Comparison of ENCODE assay signal across 9 cellular contexts in genomic region chr4:80036949-80037348, GRCh38. TPM values are rescaled to one million over a fixed set of nuclear protein-coding genes. Genes with fewer than 3 reads are reported as not detected.
DNase-seq lines count a peak whose midpoint lies in the region; ATAC-seq and TF ChIP-seq lines count a peak whose summit lies in the region.
"Had no signal": no experiment of that assay in that cellular context is flagged by ENCODE, and none has a peak within 500 bp of the region (broad histone marks: within the 10 kb centered on the region; RNA-seq: fewer than 3 reads in every experiment).

No MANE protein-coding gene starts in this region.

- peaks cover 11% of the 10 kb centered on the region for H3K4me1 Mint-ChIP-seq in dendritic cell treated with granulocyte-macrophage colony-stimulating factor and Interleukin-4, amounts not matched to agents 40 ng/mL and 50 ng/mL, for 4 days (ENCODE audit: low read depth)
- peaks cover 20% of the 10 kb centered on the region in 2 donors for H3K4me1 Mint-ChIP-seq in natural killer cell

- H3K9me2 ChIP-seq in MM.1S (replicated peaks; ENCODE audit: insufficient read depth, low read length), result no peaks in the 10 kb centered on the region

- H4K20me1 ChIP-seq in MM.1S (ENCODE audit: insufficient read depth, low read length), result no peaks in the 10 kb centered on the region

- no peaks in the 10 kb centered on the region for H3K9me3 Mint-ChIP-seq in dendritic cell treated with granulocyte-macrophage colony-stimulating factor and Interleukin-4, amounts not matched to agents 40 ng/mL and 50 ng/mL, for 4 days
- H3K9me3 Mint-ChIP-seq in natural killer cell, result no peaks in the 10 kb centered on the region

- H3K36me3 Mint-ChIP-seq in dendritic cell treated with granulocyte-macrophage colony-stimulating factor and Interleukin-4, amounts not matched to agents 40 ng/mL and 50 ng/mL, for 4 days (ENCODE audit: low read depth), result peaks cover 51% of the 10 kb centered on the region
- H3K36me3 Mint-ChIP-seq in natural killer cell, result no peaks in the 10 kb centered on the region

- H3K4me3 ChIP-seq in AG10803 (ENCODE audit: low read length) (peak overlapping the region; percentile 36), MM.1S (ENCODE audit: low read length) (no peak overlapping the region)

- H2AFZ ChIP-seq in MM.1S (ENCODE audit: low read length), result peak overlapping the region; percentile 56

- peaks cover 5% of the 10 kb centered on the region; the same call in 1 of the 2 replicates for H3K4me1 ChIP-seq in MM.1S (ENCODE audit: low read length)

- no peak overlapping the region for H3K9ac ChIP-seq in MM.1S (ENCODE audit: low read length)

- ATAC-seq in natural killer cell, result no peak
- ATAC-seq in GM21786 (IDR thresholded peaks at IDR 0.05; ENCODE audit: unreplicated experiment), result no peak

- H3K27ac Mint-ChIP-seq in dendritic cell treated with granulocyte-macrophage colony-stimulating factor and Interleukin-4, amounts not matched to agents 40 ng/mL and 50 ng/mL, for 4 days, result peak overlapping the region; percentile 68
- H3K27ac Mint-ChIP-seq in natural killer cell, result peak overlapping the region; percentile 65 to 70

- H3K79me2 ChIP-seq in MM.1S (ENCODE audit: low read length), result no peaks in the 10 kb centered on the region

- no peaks in the 10 kb centered on the region for H3K27me3 Mint-ChIP-seq in dendritic cell treated with granulocyte-macrophage colony-stimulating factor and Interleukin-4, amounts not matched to agents 40 ng/mL and 50 ng/mL, for 4 days
- H3K27me3 Mint-ChIP-seq in natural killer cell (ENCODE audit: low read depth in 2 of 2), result no peaks in the 10 kb centered on the region

- no peaks in the 10 kb centered on the region for H3K9me3 ChIP-seq in MM.1S (replicated peaks; ENCODE audit: insufficient read depth, low read length)

- DNase-seq in AG10803 (ENCODE audit: low read depth) (peak; percentile 91), MM.1S (no peak), natural killer cell (no peak), mesenteric fat pad (ENCODE audit: low spot score) (no peak), NCI-H82 (lab: John Stamatoyannopoulos, UW) (no peak), DMS153 treated with DMSO at 0.1 percent for 48 hours (lab: John Stamatoyannopoulos, UW; ENCODE audit: unreplicated experiment) (no peak)
- DNase-seq: NCI-H510A had no signal

- H3K4me3 Mint-ChIP-seq in dendritic cell treated with granulocyte-macrophage colony-stimulating factor and Interleukin-4, amounts not matched to agents 40 ng/mL and 50 ng/mL, for 4 days, result peak overlapping the region; percentile 17
- H3K4me3 Mint-ChIP-seq in natural killer cell, result peak overlapping the region; percentile 33

- no peaks in the 10 kb centered on the region for H3F3A ChIP-seq in MM.1S (ENCODE audit: insufficient read depth, low read length)

- H3K36me3 ChIP-seq in MM.1S (replicated peaks; ENCODE audit: insufficient read depth, low read length), result no peaks in the 10 kb centered on the region

- peak overlapping the region; percentile 28; the same call in 1 of the 2 replicates for H3K4me2 ChIP-seq in MM.1S (ENCODE audit: low read depth, low read length)

- H3K27ac ChIP-seq in MM.1S (ENCODE audit: low read length), result no peak overlapping the region

- TF ChIP-seq CTCF in AG10803 (conservative IDR thresholded peaks at IDR 0.05; ENCODE audit: low read length), result no peak
- TF ChIP-seq CTCF in MM.1S (IDR thresholded peaks at IDR 0.05; ENCODE audit: low read length), result no peak
- TF ChIP-seq CTCF in natural killer cell (IDR thresholded peaks at IDR 0.05), result no peak

- H3K27me3 ChIP-seq in MM.1S (replicated peaks; ENCODE audit: insufficient read depth, low read length), result no peaks in the 10 kb centered on the region

- intact Hi-C loops in dendritic cell treated with granulocyte-macrophage colony-stimulating factor and Interleukin-4, amounts not matched to agents 40 ng/mL and 50 ng/mL, for 4 days (cut with micrococcal nuclease), result no loop called here
- intact Hi-C loops in natural killer cell (cut with micrococcal nuclease), result no loop called here

RNA-seq across cellular contexts. Expression of gene ANTXR2, which starts 36.1 kb away (rescaled TPM):
- total RNA-seq in natural killer cell, result 10 to 100 TPM in 1 of 3 donors, 1 to 10 TPM in 2; 7.8 to 28.3 (median 10.0) TPM
- 197 TPM for total RNA-seq in mesenteric fat pad
